ENCODE assay signal across 29 cellular contexts in the genomic region with DNA sequence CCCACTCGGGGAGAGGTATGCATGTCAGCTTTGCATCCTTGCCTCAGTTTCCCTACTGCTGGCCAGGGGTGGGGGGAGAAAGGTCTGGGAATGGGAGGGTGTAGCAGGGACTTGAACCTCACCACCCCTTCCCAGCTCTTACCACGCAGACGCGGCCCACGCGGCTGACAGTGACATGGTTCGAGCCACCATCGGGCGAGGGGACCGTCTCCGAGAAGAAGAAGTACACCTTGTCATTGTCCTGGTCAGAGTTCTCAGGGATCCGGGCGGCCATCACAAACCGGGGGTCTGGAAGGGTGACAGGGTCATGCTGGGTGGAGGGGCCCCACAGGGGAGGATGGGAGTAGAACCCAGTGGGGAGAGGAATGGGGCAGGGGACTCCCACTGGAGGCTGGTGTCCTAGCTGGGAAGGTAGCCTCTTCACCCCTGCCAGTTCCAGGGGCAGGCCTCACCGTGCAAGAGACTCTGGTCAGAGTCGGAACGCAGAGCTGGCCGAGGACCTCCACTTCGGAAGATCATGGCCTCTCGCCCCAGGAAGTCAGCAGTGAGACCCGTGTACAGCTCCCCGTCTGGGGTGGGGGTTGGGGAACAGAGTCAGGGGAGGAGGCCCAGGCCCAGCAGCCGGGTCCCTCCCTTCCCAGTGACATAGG. TPM values are rescaled to one million over a fixed set of nuclear protein-coding genes. Genes with fewer than 3 reads are reported as not detected.
"Had no signal": no experiment of that assay in that cellular context is flagged by ENCODE, and none has a peak within 500 bp of the region (broad histone marks: within the 10 kb centered on the region; RNA-seq: fewer than 3 reads in every experiment).

No MANE protein-coding gene starts in this region.

- ATAC-seq: activated naive CD4-positive, alpha-beta T cell treated with anti-CD3 and anti-CD28 coated beads, Interleukin-2, amount 50 U/mL, for 72 hours; activated T-cell treated with anti-CD3 and anti-CD28 coated beads, Interleukin-2, amount 50 U/mL, for 72 hours; lower lobe of right lung; naive thymus-derived CD8-positive, alpha-beta T cell; sciatic nerve; stimulated activated memory B cell treated with anti-CD40 and anti-IgM and Interleukin-4, amounts not matched to agents 10 μg/mL and 1 μg/mL and 100 μg/mL, for 72 hours; stimulated activated naive CD8-positive, alpha-beta T cell treated with anti-CD3 and anti-CD28 coated beads, Interleukin-15, amount 100 ng/mL, for 72 hours had no signal

- H3K4me3 Mint-ChIP-seq: activated T-cell treated with anti-CD3 and anti-CD28 coated beads, Interleukin-2, amount 50 U/mL, for 72 hours; dendritic cell treated with granulocyte-macrophage colony-stimulating factor and Interleukin-4, amounts not matched to agents 40 ng/mL and 50 ng/mL, for 4 days; naive thymus-derived CD8-positive, alpha-beta T cell; stimulated activated memory B cell treated with anti-CD40 and anti-IgM and Interleukin-4, amounts not matched to agents 10 μg/mL and 1 μg/mL and 100 μg/mL, for 72 hours; stimulated activated naive CD8-positive, alpha-beta T cell treated with anti-CD3 and anti-CD28 coated beads, Interleukin-15, amount 100 ng/mL, for 72 hours had no signal

- H3K4me1 ChIP-seq: adrenal gland had no signal

- H3K36me3 ChIP-seq: adrenal gland, ascending aorta, esophagus squamous epithelium, tibial artery had no signal

- H3K27me3 ChIP-seq: adrenal gland, ascending aorta, esophagus squamous epithelium, tibial artery had no signal

- H3K27ac ChIP-seq: ascending aorta, epithelial cell of prostate, lower lobe of right lung, tibial artery, VCaP had no signal

- DNase-seq: activated CD4-positive, alpha-beta T cell treated with anti-CD3 and anti-CD28 coated beads for 4 hours; activated CD4-positive, alpha-beta T cell treated with anti-CD3 and anti-CD28 coated beads, Interleukin-2, amount 50 U/mL, for 4 hours; activated naive CD4-positive, alpha-beta T cell; activated T-cell treated with anti-CD3 and anti-CD28 coated beads for 4 hours; activated T-cell treated with anti-CD3 and anti-CD28 coated beads, Interleukin-2, amount 50 U/mL, for 72 hours; central memory CD4-positive, alpha-beta T cell; effector CD4-positive, alpha-beta T cell; esophagus squamous epithelium; foreskin melanocyte; lower lobe of right lung; mesenchymal stem cell; small intestine; stimulated activated CD4-positive, alpha-beta T cell treated with anti-CD3 and anti-CD28 coated beads, Interleukin-1b, Interleukin-23, amount 100 ng/mL, for 48 hours; stimulated activated CD4-positive, alpha-beta T cell treated with anti-CD3 and anti-CD28 coated beads, Interleukin-4, amount 100 ng/mL, for 4 hours; stimulated activated CD8-positive, alpha-beta memory T cell treated with anti-CD3 and anti-CD28 coated beads, Interleukin-4, amount 100 ng/mL, for 48 hours; stimulated activated naive CD8-positive, alpha-beta T cell treated with anti-CD3 and anti-CD28 coated beads, Interleukin-15, amount 100 ng/mL, for 72 hours had no signal

- H3K9me3 ChIP-seq: adrenal gland, ascending aorta, esophagus squamous epithelium, lower lobe of right lung, tibial artery had no signal

- H3K36me3 Mint-ChIP-seq: activated naive CD4-positive, alpha-beta T cell treated with anti-CD3 and anti-CD28 coated beads, Interleukin-2, amount 50 U/mL, for 72 hours; naive thymus-derived CD8-positive, alpha-beta T cell; stimulated activated memory B cell treated with anti-CD40 and anti-IgM and Interleukin-4, amounts not matched to agents 10 μg/mL and 1 μg/mL and 100 μg/mL, for 72 hours had no signal

- H3K27ac Mint-ChIP-seq: activated T-cell treated with anti-CD3 and anti-CD28 coated beads, Interleukin-2, amount 50 U/mL, for 72 hours; dendritic cell treated with granulocyte-macrophage colony-stimulating factor and Interleukin-4, amounts not matched to agents 40 ng/mL and 50 ng/mL, for 4 days; naive thymus-derived CD8-positive, alpha-beta T cell; stimulated activated memory B cell treated with anti-CD40 and anti-IgM and Interleukin-4, amounts not matched to agents 10 μg/mL and 1 μg/mL and 100 μg/mL, for 72 hours; stimulated activated naive CD8-positive, alpha-beta T cell treated with anti-CD3 and anti-CD28 coated beads, Interleukin-15, amount 100 ng/mL, for 72 hours had no signal

- H3K9me3 Mint-ChIP-seq: activated naive CD4-positive, alpha-beta T cell treated with anti-CD3 and anti-CD28 coated beads, Interleukin-2, amount 50 U/mL, for 72 hours; activated T-cell treated with anti-CD3 and anti-CD28 coated beads, Interleukin-2, amount 50 U/mL, for 72 hours; dendritic cell treated with granulocyte-macrophage colony-stimulating factor and Interleukin-4, amounts not matched to agents 40 ng/mL and 50 ng/mL, for 4 days; naive thymus-derived CD8-positive, alpha-beta T cell; stimulated activated memory B cell treated with anti-CD40 and anti-IgM and Interleukin-4, amounts not matched to agents 10 μg/mL and 1 μg/mL and 100 μg/mL, for 72 hours; stimulated activated naive CD8-positive, alpha-beta T cell treated with anti-CD3 and anti-CD28 coated beads, Interleukin-15, amount 100 ng/mL, for 72 hours had no signal

- H3K4me3 ChIP-seq: adrenal gland, ascending aorta, esophagus squamous epithelium, lower lobe of right lung, tibial artery had no signal

- H3K27me3 Mint-ChIP-seq: naive thymus-derived CD8-positive, alpha-beta T cell; stimulated activated naive CD8-positive, alpha-beta T cell treated with anti-CD3 and anti-CD28 coated beads, Interleukin-15, amount 100 ng/mL, for 72 hours had no signal

RNA-seq across cellular contexts. Expression of a gene that starts 3.7 kb away (rescaled TPM):
- total RNA-seq: naive thymus-derived CD8-positive, alpha-beta T cell; osteoblast; T-helper 1 cell treated with Interleukin-12 subunit alpha and Interleukin-12 subunit beta and Interleukin-4 antibody, amounts not matched to agents 30 ng/mL and 1 ng/mL, for 36 hours had no signal
- polyA plus RNA-seq: naive thymus-derived CD8-positive, alpha-beta T cell had no signal

RNA-seq across cellular contexts. Expression of a gene that starts 12.6 kb away (rescaled TPM):
- total RNA-seq: glomerular endothelial cell had no signal

RNA-seq across cellular contexts. Expression of a gene that starts 30.8 kb away (rescaled TPM):
- total RNA-seq: ascending aorta had no signal
